In genomic region chr20:57547250-57547649, GRCh38 we compare ENCODE assay signal across 26 cellular contexts. TPM values are rescaled to one million over a fixed set of nuclear protein-coding genes. Genes with fewer than 3 reads are reported as not detected.
A peak's percentile ranks its signal among the peaks of the same experiment; 100 is the strongest.
DNase-seq lines count a peak whose midpoint lies in the region; ATAC-seq and TF ChIP-seq lines count a peak whose summit lies in the region.
"Had no signal": no experiment of that assay in that cellular context is flagged by ENCODE, and none has a peak within 500 bp of the region (broad histone marks: within the 10 kb centered on the region; RNA-seq: fewer than 3 reads in every experiment).

No MANE protein-coding gene starts in this region.

- H3K79me2 ChIP-seq in trophoblast cell (ENCODE audit: control insufficient read depth, insufficient read depth, low read length, poor library complexity), result no peaks in the 10 kb centered on the region

- H4K8ac ChIP-seq in trophoblast cell (ENCODE audit: low read depth, low read length), result no peak overlapping the region

- 67% methylated on average over 6 of the region's 7 CpGs for WGBS in esophagus muscularis mucosa
- WGBS in trophoblast cell (ENCODE audit: extremely low coverage, insufficient coverage, insufficient read length), result no CpG with 5 or more reads among the region's 7 CpGs

- intact Hi-C loops in esophagus muscularis mucosa (cut with DNase I), result no loop called here

- H2BK12ac ChIP-seq in trophoblast cell (ENCODE audit: low read length), result no peak overlapping the region

- H3K36me3 ChIP-seq in Peyer's patch (no peaks in the 10 kb centered on the region), esophagus muscularis mucosa (no peaks in the 10 kb centered on the region), trophoblast cell (ENCODE audit: control insufficient read depth in 1 of 2, insufficient read depth in 2 of 2, low read length in 2 of 2) (no peaks in the 10 kb centered on the region), right atrium auricular region (no peaks in the 10 kb centered on the region)
- H3K36me3 ChIP-seq: BLaER1 treated with 17β-estradiol and CSF1 and Interleukin-3, amounts not matched to agents 10 nM and 100 nM had no signal

- no peaks in the 10 kb centered on the region for H3K9me3 ChIP-seq in Peyer's patch
- H3K9me3 ChIP-seq in esophagus muscularis mucosa, result no peaks in the 10 kb centered on the region
- H3K9me3 ChIP-seq in trophoblast cell (ENCODE audit: insufficient read depth, low read depth, low read length), result no peaks in the 10 kb centered on the region
- H3K9me3 ChIP-seq in right atrium auricular region, result no peaks in the 10 kb centered on the region
- H3K9me3 ChIP-seq: BLaER1 treated with 17β-estradiol and CSF1 and Interleukin-3, amounts not matched to agents 10 nM and 100 nM had no signal

- no peak overlapping the region for H2BK5ac ChIP-seq in trophoblast cell (ENCODE audit: low read depth, low read length, poor library complexity)

- no peak overlapping the region for H4K12ac ChIP-seq in trophoblast cell (ENCODE audit: low read depth, low read length)

- TF ChIP-seq CTCF in Peyer's patch (IDR thresholded peaks at IDR 0.05), result peak in 1 of 6 experiments; percentile 4
- no peak for TF ChIP-seq CTCF in esophagus muscularis mucosa (IDR thresholded peaks at IDR 0.05)
- TF ChIP-seq CTCF in right atrium auricular region (IDR thresholded peaks at IDR 0.05), result no peak

- H3K9ac ChIP-seq in trophoblast cell (ENCODE audit: low read length), result no peak overlapping the region
- H3K9ac ChIP-seq: BLaER1 treated with 17β-estradiol and CSF1 and Interleukin-3, amounts not matched to agents 10 nM and 100 nM had no signal

- TF ChIP-seq EP300 in esophagus muscularis mucosa (IDR thresholded peaks at IDR 0.05), result peak; percentile 26

- TF ChIP-seq POLR2A in Peyer's patch (IDR thresholded peaks at IDR 0.05) (peak in 1 of 2 donors; percentile 53), esophagus muscularis mucosa (IDR thresholded peaks at IDR 0.05; ENCODE audit: low read depth) (no peak)

- no peak overlapping the region for H3K4me2 ChIP-seq in trophoblast cell (ENCODE audit: low read length)
- H3K4me2 ChIP-seq: BLaER1 treated with 17β-estradiol and CSF1 and Interleukin-3, amounts not matched to agents 10 nM and 100 nM had no signal

- DNase-seq in DMS53 (lab: John Stamatoyannopoulos, UW) (peak; percentile 8), DMS53 treated with DMSO at 0.1 percent for 48 hours (lab: John Stamatoyannopoulos, UW; ENCODE audit: unreplicated experiment) (no peak), Peyer's patch (peak in 2 of 3 donors; percentile 75 to 88), esophagus muscularis mucosa (ENCODE audit: extremely low spot score) (no peak), trophoblast cell (no peak), right atrium auricular region (ENCODE audit: low spot score) (no peak), iPS-NIHi7 (ENCODE audit: extremely low spot score) (no peak)
- DNase-seq: activated CD4-positive, CD25-positive, alpha-beta regulatory T cell; activated CD8-positive, alpha-beta memory T cell treated with anti-CD3 and anti-CD28 coated beads, Interleukin-2, amount 10 ng/mL, durations not matched to agents 7 days and 5 days; activated effector memory CD4-positive, alpha-beta T cell treated with anti-CD3 and anti-CD28 coated beads, Interleukin-2, amount 50 U/mL, for 16 hours; aorta; DMS 273 treated with DMSO at 0.1 percent for 48 hours; H9; mesendoderm; NCI-H1436 treated with DMSO at 0.1 percent for 48 hours; NCI-H446; SHP77 treated with DMSO at 0.1 percent for 48 hours; T-helper 2 cell had no signal

- H3K4ac ChIP-seq in trophoblast cell (ENCODE audit: low read depth, low read length), result no peak overlapping the region

- no peak overlapping the region for H2AFZ ChIP-seq in trophoblast cell (ENCODE audit: insufficient read depth, low read length, poor library complexity)

- H3K27me3 ChIP-seq in Peyer's patch (no peaks in the 10 kb centered on the region), esophagus muscularis mucosa (peaks cover 0 to 7% (median 3%) of the 10 kb centered on the region in 4 donors), trophoblast cell (ENCODE audit: insufficient read depth, low read length) (no peaks in the 10 kb centered on the region), right atrium auricular region (no peaks in the 10 kb centered on the region)
- H3K27me3 ChIP-seq: BLaER1 treated with 17β-estradiol and CSF1 and Interleukin-3, amounts not matched to agents 10 nM and 100 nM had no signal

- no peak overlapping the region for H3K23ac ChIP-seq in trophoblast cell (ENCODE audit: low read length)

- H3K4me3 ChIP-seq in Peyer's patch (no peak overlapping the region), esophagus muscularis mucosa (no peak overlapping the region), trophoblast cell (ENCODE audit: low read depth, low read length) (peak overlapping the region; percentile 0), right atrium auricular region (no peak overlapping the region)
- H3K4me3 ChIP-seq: BLaER1 treated with 17β-estradiol and CSF1 and Interleukin-3, amounts not matched to agents 10 nM and 100 nM had no signal

- peak overlapping the region in 2 of 4 donors; percentile 55 to 92 for H3K27ac ChIP-seq in Peyer's patch
- no peak overlapping the region for H3K27ac ChIP-seq in esophagus muscularis mucosa (replicated peaks in 1 of 4)
- no peak overlapping the region for H3K27ac ChIP-seq in trophoblast cell (ENCODE audit: low read depth, low read length)
- H3K27ac ChIP-seq in right atrium auricular region, result no peak overlapping the region
- H3K27ac ChIP-seq: 22Rv1; BLaER1 treated with 17β-estradiol and CSF1 and Interleukin-3, amounts not matched to agents 10 nM and 100 nM had no signal

- no peak for ATAC-seq in GM18861 (IDR thresholded peaks at IDR 0.05; ENCODE audit: unreplicated experiment)
- ATAC-seq: activated CD8-positive, alpha-beta memory T cell treated with anti-CD3 and anti-CD28 coated beads, Interleukin-2, amount 10 ng/mL, durations not matched to agents 7 days and 5 days; stimulated activated effector memory CD8-positive, alpha-beta T cell treated with anti-CD3 and anti-CD28 coated beads, Interleukin-12 subunit alpha, Interleukin-12 subunit beta, amount 100 ng/mL, for 72 hours had no signal

- no peak overlapping the region for H2AK5ac ChIP-seq in trophoblast cell (ENCODE audit: low read length)

- no peaks in the 10 kb centered on the region for H3K79me1 ChIP-seq in trophoblast cell (ENCODE audit: low read length)

- no peak overlapping the region for H4K91ac ChIP-seq in trophoblast cell (ENCODE audit: low read depth, low read length)

- no peak overlapping the region for H3K14ac ChIP-seq in trophoblast cell (ENCODE audit: low read length)

- peaks cover 0 to 28% (median 0%) of the 10 kb centered on the region in 4 donors for H3K4me1 ChIP-seq in Peyer's patch
- peaks cover 0 to 33% (median 13%) of the 10 kb centered on the region in 4 donors for H3K4me1 ChIP-seq in esophagus muscularis mucosa
- no peaks in the 10 kb centered on the region for H3K4me1 ChIP-seq in trophoblast cell (ENCODE audit: control insufficient read depth in 1 of 2, insufficient read depth in 2 of 2, low read length in 2 of 2)
- H3K4me1 ChIP-seq in right atrium auricular region, result no peaks in the 10 kb centered on the region

- H3K18ac ChIP-seq in trophoblast cell (ENCODE audit: low read length), result no peak overlapping the region

- no peak overlapping the region for H2BK120ac ChIP-seq in trophoblast cell (ENCODE audit: insufficient read depth, low read length, poor library complexity)

RNA-seq across cellular contexts. Expression of gene PCK1, which starts 13.7 kb away (rescaled TPM):
- total RNA-seq in Peyer's patch (1,000 to 10,000 TPM in 1 of 4 donors, 100 to 1,000 TPM in 2, 10 to 100 TPM in 1; 98.2 to 2,194 (median 572) TPM), esophagus muscularis mucosa (under 1 TPM in 3 of 4 donors, not detected in 1; under 0.01 to 0.63 (median 0.06) TPM), right atrium auricular region (1 to 10 TPM in 1 of 2 donors, under 1 TPM in 1; 0.52 to 4.7 TPM)
- polyA plus RNA-seq in trophoblast cell (2013), result 0.01 TPM in 1 of 2 replicates, not detected in the other
- total RNA-seq: activated CD8-positive, alpha-beta memory T cell treated with anti-CD3 and anti-CD28 coated beads, Interleukin-2, amount 10 ng/mL, durations not matched to agents 7 days and 5 days; endothelial cell of umbilical vein; H9; HT1080; pulmonary artery endothelial cell had no signal
- polyA plus RNA-seq: endothelial cell of umbilical vein had no signal

RNA-seq across cellular contexts. Expression of gene CTCFL, which starts 22.3 kb away (rescaled TPM):
- total RNA-seq in Peyer's patch, result not detected
- total RNA-seq in esophagus muscularis mucosa, result not detected
- not detected in 2 replicates for polyA plus RNA-seq in trophoblast cell (2013)
- total RNA-seq in right atrium auricular region, result not detected
- total RNA-seq: activated CD8-positive, alpha-beta memory T cell treated with anti-CD3 and anti-CD28 coated beads, Interleukin-2, amount 10 ng/mL, durations not matched to agents 7 days and 5 days; aorta; endothelial cell of umbilical vein; HT1080; pulmonary artery endothelial cell had no signal
- polyA plus RNA-seq: aorta, endothelial cell of umbilical vein, neural cell had no signal

Comparison
In these comparisons a context has a peak if more than half of its experiments do, and no peak if none do; other contexts are left out.
1. DNase-seq: peak in DMS53 (single experiment) and Peyer's patch (2 of 3); none in DMS53 treated with DMSO at 0.1 percent for 48 hours (single experiment), esophagus muscularis mucosa (single experiment), trophoblast cell (0 of 2), right atrium auricular region (single experiment) and iPS-NIHi7 (single experiment).
2. RNA of gene PCK1, which starts 13.7 kb away (total RNA-seq): 98.2 to 2,194 TPM in Peyer's patch; 0.52 to 4.7 TPM in right atrium auricular region and under 0.01 to 0.63 TPM in esophagus muscularis mucosa; every median in the first group is over 10 times any median in the second.